In genomic region chr7:80060218-80060806, GRCh38 we compare ENCODE assay signal across 8 cellular contexts.
DNase-seq lines count a peak whose midpoint lies in the region; ATAC-seq, FAIRE-seq and TF ChIP-seq lines count a peak whose summit lies in the region.

No MANE protein-coding gene starts in this region.

- CTCF ChIA-PET in K562 (lab: Yijun Ruan, JAX; ENCODE audit: low intra/inter-chr PET ratio): no interaction called here

- FAIRE-seq in K562 (lab: Jason Lieb, UNC): peak; percentile 66

- H3K4me3 ChIP-seq in GM23248 (no peak overlapping the region), K562 (no peak overlapping the region), liver (ENCODE audit: low read depth in 1 of 3, low read length in 3 of 3) (no peak overlapping the region)

- POLR2A ChIA-PET in K562 (lab: Yijun Ruan, JAX): no interaction called here

- H3K27ac ChIP-seq in C4-2B (no peak overlapping the region), GM23248 (no peak overlapping the region), K562 (ENCODE audit: extremely low read depth, low read depth, low read length) (no peak overlapping the region), liver (ENCODE audit: low read depth in 1 of 2, low read length in 2 of 2) (no peak overlapping the region)

- no peak for ATAC-seq in K562
- ATAC-seq in GM18870 (IDR thresholded peaks at IDR 0.05; ENCODE audit: unreplicated experiment): no peak

- peak; percentile 11 to 57; a peak in 2 of 4 replicates for TF ChIP-seq RAD21 in K562 (CRISPR knock-in tag; conservative IDR thresholded peaks at IDR 0.05 in 1 of 2, IDR thresholded peaks at IDR 0.05 in 1 of 2)
- peak; percentile 74 to 81 for TF ChIP-seq RAD21 in liver (IDR thresholded peaks at IDR 0.05)

- peak; percentile 78 for TF ChIP-seq CTCF in C4-2B (conservative IDR thresholded peaks at IDR 0.05)
- TF ChIP-seq CTCF in K562 (IDR thresholded peaks at IDR 0.05 in 2 of 3, conservative IDR thresholded peaks at IDR 0.05 in 1 of 3; ENCODE audit: insufficient read depth in 2 of 3, low read depth in 1 of 3, low read length in 3 of 3): peak in 1 of 3 experiments; percentile 46; a peak in 2 of 6 replicates
- TF ChIP-seq CTCF in liver (IDR thresholded peaks at IDR 0.05; ENCODE audit: low read depth, low read length, missing input control): peak; percentile 50

- TF ChIP-seq EP300 in K562 (IDR thresholded peaks at IDR 0.05; ENCODE audit: low read length): no peak

- in situ Hi-C loops in GM23248 (cut with MboI) (no loop called here), K562 (cut with MboI) (no loop called here)

- H3K36me3 ChIP-seq in GM23248 (ENCODE audit: low read depth): no peaks in the 10 kb centered on the region
- no peaks in the 10 kb centered on the region for H3K36me3 ChIP-seq in K562 (ENCODE audit: control insufficient read depth, insufficient read depth, low read length)
- H3K36me3 ChIP-seq in liver (ENCODE audit: control insufficient read depth in 4 of 4, insufficient read depth in 3 of 4, low read depth in 1 of 4, low read length in 3 of 4): no peaks in the 10 kb centered on the region

- H3K79me2 ChIP-seq in GM23248 (ENCODE audit: insufficient read depth): no peaks in the 10 kb centered on the region
- H3K79me2 ChIP-seq in K562 (ENCODE audit: control insufficient read depth, insufficient read depth, low read length): no peaks in the 10 kb centered on the region

- H3K4me1 ChIP-seq in GM23248 (ENCODE audit: insufficient read depth) (no peaks in the 10 kb centered on the region), K562 (replicated peaks in 1 of 2; ENCODE audit: control insufficient read depth in 2 of 2, insufficient read depth in 2 of 2, low read length in 2 of 2) (no peaks in the 10 kb centered on the region), liver (ENCODE audit: control insufficient read depth in 4 of 4, insufficient read depth in 4 of 4, low read length in 3 of 4) (no peaks in the 10 kb centered on the region)

- no TSS peak for BruUV-seq in K562 (replicated peaks; lab: Mats Ljungman, UMichigan)

- H3K4me2 ChIP-seq in GM23248 (ENCODE audit: unreplicated experiment): no peak overlapping the region
- no peak overlapping the region for H3K4me2 ChIP-seq in K562 (ENCODE audit: insufficient read depth, low read length)

- H3K9me1 ChIP-seq in K562 (ENCODE audit: control insufficient read depth, insufficient read depth, low read length): no peaks in the 10 kb centered on the region

- H2AFZ ChIP-seq in GM23248: no peak overlapping the region
- no peak overlapping the region for H2AFZ ChIP-seq in K562 (ENCODE audit: low read depth, low read length)

- H3F3A ChIP-seq in GM23248 (ENCODE audit: insufficient read depth): no peaks in the 10 kb centered on the region

- H3K9me3 ChIP-seq in GM23248 (ENCODE audit: low read depth) (no peaks in the 10 kb centered on the region), K562 (replicated peaks; ENCODE audit: control insufficient read depth, insufficient read depth, low read depth, low read length) (no peaks in the 10 kb centered on the region), liver (ENCODE audit: control insufficient read depth in 4 of 4, low read length in 3 of 4) (no peaks in the 10 kb centered on the region)

- peak; percentile 64 for DNase-seq in GM23248
- DNase-seq in NCI-H2171 treated with DMSO at 0.1 percent for 48 hours (lab: John Stamatoyannopoulos, UW): peak; percentile 65
- DNase-seq in K562 (ENCODE audit: extremely low read depth in 1 of 4, low spot score in 3 of 4): peak in 1 of 4 experiments; percentile 27
- no peak for DNase-seq in occipital lobe (lab: John Stamatoyannopoulos, UW)
- no peak for DNase-seq in stimulated activated CD4-positive, alpha-beta T cell treated with anti-CD3 and anti-CD28 coated beads, Interleukin-12 subunit alpha, Interleukin-12 subunit beta, amount 100 ng/mL, for 4 hours

- no peak overlapping the region for H3K9ac ChIP-seq in GM23248
- H3K9ac ChIP-seq in K562 (ENCODE audit: insufficient read depth in 1 of 2, low read depth in 2 of 2, low read length in 2 of 2): no peak overlapping the region
- no peak overlapping the region for H3K9ac ChIP-seq in liver (ENCODE audit: low read depth in 1 of 2, low read length in 2 of 2)

- intact Hi-C loops in K562 (cut with micrococcal nuclease): loop anchor here (2.0 kb wide), 1 partner anchor 392 kb away; no protein-coding TSS in a partner anchor

- WGBS in GM23248 (ENCODE audit: low coverage in 1 of 2, low lambda C conversion rate in 2 of 2, missing lambda C conversion rate in 2 of 2), 2 experiments: 31 to 43% methylated on average over 1 of the region's 1 CpG
- 8% methylated on average over 1 of the region's 1 CpG for WGBS in K562 (ENCODE audit: insufficient coverage, low coverage, missing lambda C conversion rate)
- 73% methylated on average over 1 of the region's 1 CpG for WGBS in liver

- H4K20me1 ChIP-seq in GM23248 (ENCODE audit: insufficient read depth) (no peaks in the 10 kb centered on the region), K562 (replicated peaks; ENCODE audit: control insufficient read depth, insufficient read depth, low read length) (no peaks in the 10 kb centered on the region)

- no peak for TF ChIP-seq POLR2A in K562 (conservative IDR thresholded peaks at IDR 0.05)

- H3K27me3 ChIP-seq in GM23248 (replicated peaks; ENCODE audit: insufficient read depth) (no peaks in the 10 kb centered on the region), K562 (ENCODE audit: control insufficient read depth in 2 of 2, insufficient read depth in 2 of 2, low read length in 2 of 2) (no peaks in the 10 kb centered on the region), liver (ENCODE audit: control insufficient read depth in 4 of 4, insufficient read depth in 4 of 4, low read length in 3 of 4) (no peaks in the 10 kb centered on the region)

- no peaks in the 10 kb centered on the region for H3K9me2 ChIP-seq in GM23248 (ENCODE audit: insufficient read depth)

TF ChIP-seq in K562, 482 proteins besides CTCF, POLR2A, EP300 and RAD21 (continues in another document):
- no peak for TF ChIP-seq MBD1 (CRISPR knock-in tag; IDR thresholded peaks at IDR 0.05)
- no peak for TF ChIP-seq FOXK1 (CRISPR knock-in tag; IDR thresholded peaks at IDR 0.05; ENCODE audit: borderline replicate concordance)
- no peak for TF ChIP-seq KAT7 (CRISPR knock-in tag; IDR thresholded peaks at IDR 0.05; ENCODE audit: borderline replicate concordance)
- TF ChIP-seq CEBPG (CRISPR knock-in tag; IDR thresholded peaks at IDR 0.05): no peak
- no peak for TF ChIP-seq CEBPG (tag; conservative IDR thresholded peaks at IDR 0.05 in 1 of 2, IDR thresholded peaks at IDR 0.05 in 1 of 2)
- no peak for TF ChIP-seq BCL6 (CRISPR knock-in tag; IDR thresholded peaks at IDR 0.05)
- TF ChIP-seq BCOR (IDR thresholded peaks at IDR 0.05): no peak

TF ChIP-seq in liver, 16 proteins besides CTCF, POLR2A, EP300 and RAD21:
- TF ChIP-seq GABPA (IDR thresholded peaks at IDR 0.05 in 1 of 2, conservative IDR thresholded peaks at IDR 0.05 in 1 of 2) (no peak), HNF4A (conservative IDR thresholded peaks at IDR 0.05) (no peak), RXRA (IDR thresholded peaks at IDR 0.05) (no peak), ZBTB33 (IDR thresholded peaks at IDR 0.05) (no peak)

Comparison
In these comparisons a context has a peak if more than half of its experiments do, and no peak if none do; other contexts are left out.
1. DNase-seq: peak in GM23248 (single experiment) and NCI-H2171 treated with DMSO at 0.1 percent for 48 hours (single experiment); none in occipital lobe (single experiment) and stimulated activated CD4-positive, alpha-beta T cell treated with anti-CD3 and anti-CD28 coated beads, Interleukin-12 subunit alpha, Interleukin-12 subunit beta, amount 100 ng/mL, for 4 hours (single experiment).